28 cellular contexts compared by ENCODE assay signal in the genomic region with DNA sequence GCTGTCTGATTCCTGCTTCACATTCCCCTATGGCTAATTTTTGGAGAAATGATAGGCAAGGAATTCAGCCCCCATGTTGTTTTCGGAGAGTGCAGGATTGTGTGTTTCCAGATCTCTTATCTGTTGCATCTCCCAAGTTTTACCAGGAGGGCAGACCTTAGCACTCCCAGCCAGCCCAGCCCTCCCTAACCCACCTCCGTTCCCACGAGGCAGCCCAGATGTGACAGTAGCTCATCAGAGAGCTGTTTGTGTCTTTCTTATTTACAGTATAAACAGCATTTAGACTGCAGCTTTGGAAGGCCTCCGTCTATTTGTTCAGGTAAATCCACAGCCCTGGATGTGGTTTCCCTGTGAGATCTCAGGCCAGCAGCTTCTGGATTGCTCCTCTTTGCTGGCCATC.
"Had no signal": no experiment of that assay in that cellular context is flagged by ENCODE, and none has a peak within 500 bp of the region (broad histone marks: within the 10 kb centered on the region; RNA-seq: fewer than 3 reads in every experiment).

No MANE protein-coding gene starts in this region.

- H3K9me3 ChIP-seq: colonic mucosa, gastrocnemius medialis, heart left ventricle, left lung, mucosa of descending colon, prostate gland, right atrium auricular region, sigmoid colon, thoracic aorta, tibial nerve, upper lobe of left lung had no signal

- DNase-seq: colonic mucosa; effector CD8-positive, alpha-beta T cell; endodermal cell; foreskin fibroblast; gastrocnemius medialis; heart left ventricle; left cardiac atrium; left lung; mesenchymal stem cell; mucosa of descending colon; naive B cell; sigmoid colon; stimulated activated CD4-positive, alpha-beta T cell treated with anti-CD3 and anti-CD28 coated beads, Interleukin-4, amount 100 ng/mL, for 4 hours; stimulated activated naive CD8-positive, alpha-beta T cell treated with anti-CD3 and anti-CD28 coated beads, Interleukin-15, Interleukin-2, amounts not matched to agents 100 U/mL and 50 U/mL, for 24 hours; substantia nigra; upper lobe of left lung had no signal

- H3K4me1 Mint-ChIP-seq: naive B cell had no signal

- H3K4me1 ChIP-seq: colonic mucosa, gastrocnemius medialis, left lung, prostate gland, sigmoid colon, tibial nerve, upper lobe of left lung had no signal

- H3K27ac Mint-ChIP-seq: dendritic cell treated with granulocyte-macrophage colony-stimulating factor and Interleukin-4, amounts not matched to agents 40 ng/mL and 50 ng/mL, for 4 days; endodermal cell; mesothelial cell of epicardium; naive B cell; nephron; neural progenitor cell; stimulated activated memory B cell treated with anti-CD40 and anti-IgM and Interleukin-4, amounts not matched to agents 10 μg/mL and 1 μg/mL and 100 μg/mL, for 72 hours had no signal

- ATAC-seq: esophagus mucosa; gastrocnemius medialis; heart left ventricle; left cardiac atrium; left lung; mucosa of descending colon; stimulated activated memory B cell treated with anti-CD40 and anti-IgM and Interleukin-4, amounts not matched to agents 10 μg/mL and 1 μg/mL and 100 μg/mL, for 72 hours; stimulated activated naive CD8-positive, alpha-beta T cell treated with anti-CD3 and anti-CD28 coated beads, Interleukin-15, Interleukin-2, amounts not matched to agents 100 U/mL and 50 U/mL, for 24 hours had no signal

- H3K79me2 ChIP-seq: hepatocyte had no signal

- H2AFZ ChIP-seq: hepatocyte, neural progenitor cell had no signal

- H3K36me3 ChIP-seq: colonic mucosa, gastrocnemius medialis, heart left ventricle, left lung, neural progenitor cell, prostate gland, right atrium auricular region, sigmoid colon, thoracic aorta, tibial nerve, upper lobe of left lung had no signal

- H3K27me3 ChIP-seq: colonic mucosa, hepatocyte, neural progenitor cell, right atrium auricular region, sigmoid colon, tibial nerve, upper lobe of left lung had no signal

- H3K4me3 ChIP-seq: colonic mucosa, gastrocnemius medialis, heart left ventricle, hepatocyte, left lung, mucosa of descending colon, neural progenitor cell, prostate gland, right atrium auricular region, sigmoid colon, thoracic aorta, tibial nerve, upper lobe of left lung had no signal

- H3K4me3 Mint-ChIP-seq: dendritic cell treated with granulocyte-macrophage colony-stimulating factor and Interleukin-4, amounts not matched to agents 40 ng/mL and 50 ng/mL, for 4 days; endodermal cell; mesothelial cell of epicardium; nephron; neural progenitor cell; stimulated activated memory B cell treated with anti-CD40 and anti-IgM and Interleukin-4, amounts not matched to agents 10 μg/mL and 1 μg/mL and 100 μg/mL, for 72 hours had no signal

- H3K27ac ChIP-seq: colonic mucosa, epithelial cell of prostate, gastrocnemius medialis, heart left ventricle, hepatocyte, left lung, neural progenitor cell, prostate gland, right atrium auricular region, sigmoid colon, thoracic aorta, tibial nerve, upper lobe of left lung had no signal

- H3K9me3 Mint-ChIP-seq: dendritic cell treated with granulocyte-macrophage colony-stimulating factor and Interleukin-4, amounts not matched to agents 40 ng/mL and 50 ng/mL, for 4 days; endodermal cell; mesothelial cell of epicardium; nephron; neural progenitor cell; stimulated activated memory B cell treated with anti-CD40 and anti-IgM and Interleukin-4, amounts not matched to agents 10 μg/mL and 1 μg/mL and 100 μg/mL, for 72 hours had no signal

- H3K4me2 ChIP-seq: hepatocyte, neural progenitor cell had no signal

- H3K36me3 Mint-ChIP-seq: mesothelial cell of epicardium; naive B cell; neural progenitor cell; stimulated activated memory B cell treated with anti-CD40 and anti-IgM and Interleukin-4, amounts not matched to agents 10 μg/mL and 1 μg/mL and 100 μg/mL, for 72 hours had no signal
